In the genomic region with DNA sequence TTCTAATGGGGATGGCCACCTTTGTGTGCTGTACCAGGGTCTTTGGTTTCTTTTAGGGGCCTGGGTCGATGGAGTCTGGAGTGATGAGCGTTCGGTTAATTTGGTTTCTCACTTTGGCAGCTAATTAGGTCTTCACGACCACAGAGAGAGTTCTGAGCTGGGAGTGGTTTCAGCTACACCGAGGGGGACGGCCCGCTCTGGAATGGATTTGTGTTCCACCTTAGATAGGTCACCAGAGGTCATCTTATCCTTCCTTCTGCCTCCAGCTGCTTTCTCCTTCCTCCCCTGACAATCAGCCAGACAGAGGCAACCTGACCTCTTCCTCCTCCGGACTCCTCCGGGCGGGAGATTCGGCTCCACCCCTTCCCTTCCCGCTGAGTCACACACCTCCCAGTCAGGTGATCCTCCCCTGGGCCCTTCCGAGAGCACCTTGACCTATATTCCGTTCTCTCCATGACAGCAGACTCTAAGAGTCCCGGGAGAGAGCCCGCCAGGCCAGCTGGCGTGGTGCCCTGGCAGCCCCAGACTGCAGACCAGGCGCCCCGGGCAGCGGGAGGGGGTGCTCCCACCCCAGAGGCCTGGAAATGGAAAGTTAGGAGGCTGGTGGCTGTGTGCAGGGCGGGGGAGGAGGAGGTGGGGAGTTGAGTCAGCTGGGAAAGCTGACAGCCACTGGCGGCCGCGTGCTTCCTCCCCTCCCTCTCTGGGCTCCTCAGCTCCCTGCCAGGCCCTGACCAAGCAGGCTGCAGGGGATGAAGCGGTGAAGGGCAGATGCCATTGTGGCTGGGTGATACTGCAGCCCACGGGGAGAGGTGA, we compare ENCODE assay signal across 8 cellular contexts. TPM values are rescaled to one million over a fixed set of nuclear protein-coding genes. Genes with fewer than 3 reads are reported as not detected.
DNase-seq lines count a peak whose midpoint lies in the region; ATAC-seq and TF ChIP-seq lines count a peak whose summit lies in the region.

No MANE protein-coding gene starts in this region.

- H3K4me2 ChIP-seq in KMS-11 = peak overlapping the region; percentile 98
- H3K4me2 ChIP-seq in neural cell (ENCODE audit: low read length) = no peak overlapping the region

- H3K79me2 ChIP-seq in KMS-11 (ENCODE audit: insufficient read depth, low read depth) = peaks cover 12% of the 10 kb centered on the region; the same call in 1 of the 2 replicates
- H3K79me2 ChIP-seq in neural cell (replicated peaks; ENCODE audit: insufficient read depth, low read length) = no peaks in the 10 kb centered on the region

- H4K20me1 ChIP-seq in KMS-11 (ENCODE audit: insufficient read depth) = no peaks in the 10 kb centered on the region
- no peaks in the 10 kb centered on the region for H4K20me1 ChIP-seq in neural cell (ENCODE audit: insufficient read depth)

- no peaks in the 10 kb centered on the region for H3K9me3 ChIP-seq in neural cell (ENCODE audit: low read length)

- ATAC-seq in GM21786 (IDR thresholded peaks at IDR 0.05; ENCODE audit: unreplicated experiment) (peak; percentile 52), foreskin keratinocyte (peak; percentile 90)

- H3K9me2 ChIP-seq in neural cell (ENCODE audit: insufficient read depth, low read length) = no peaks in the 10 kb centered on the region

- H2AFZ ChIP-seq in KMS-11 (ENCODE audit: low read depth) (peak overlapping the region; percentile 16; the same call in 1 of the 2 replicates), neural cell (ENCODE audit: low read depth, low read length) (peak overlapping the region; percentile 31)

- H3K27me3 ChIP-seq in KMS-11 (ENCODE audit: insufficient read depth, low read depth) (no peaks in the 10 kb centered on the region), foreskin keratinocyte (no peaks in the 10 kb centered on the region), neural cell (ENCODE audit: insufficient read depth, low read depth, low read length) (no peaks in the 10 kb centered on the region)

- H3F3A ChIP-seq in neural cell (ENCODE audit: insufficient read depth, low read length, poor library complexity, severe bottlenecking) = no peaks in the 10 kb centered on the region

- H3K36me3 ChIP-seq in KMS-11 (ENCODE audit: insufficient read depth) (no peaks in the 10 kb centered on the region), neural cell (ENCODE audit: insufficient read depth, low read length) (no peaks in the 10 kb centered on the region)

- no peak for TF ChIP-seq EP300 in neural cell (conservative IDR thresholded peaks at IDR 0.05; ENCODE audit: poor library complexity, severe bottlenecking)

- H3K9ac ChIP-seq in KMS-11 (peak overlapping the region; percentile 52), neural cell (ENCODE audit: low read length) (peak overlapping the region; percentile 10)

- TF ChIP-seq CTCF in KMS-11 (conservative IDR thresholded peaks at IDR 0.05; ENCODE audit: low read depth, low read length) = no peak
- no peak for TF ChIP-seq CTCF in foreskin keratinocyte (conservative IDR thresholded peaks at IDR 0.05)
- TF ChIP-seq CTCF in neural cell (IDR thresholded peaks at IDR 0.05; ENCODE audit: poor library complexity, severe bottlenecking) = no peak

- TF ChIP-seq RAD21 in neural cell (conservative IDR thresholded peaks at IDR 0.05) = no peak

- H3K4me3 ChIP-seq in KMS-11 (IDR thresholded peaks at IDR 0.05; ENCODE audit: insufficient read depth, low read depth, low read length) (no peak overlapping the region), neural cell (ENCODE audit: low read length) (peak overlapping the region; percentile 43)

- H3K27ac ChIP-seq in KMS-11 (peak overlapping the region; percentile 95), foreskin keratinocyte (peak overlapping the region; percentile 93), neural cell (ENCODE audit: low read length) (no peak overlapping the region), substantia nigra (ENCODE audit: low read depth, low read length, poor library complexity, severe bottlenecking) (peak overlapping the region; percentile 96)

- DNase-seq in DMS79 (lab: John Stamatoyannopoulos, UW) (peak; percentile 94), RPMI7951 (ENCODE audit: low read depth) (peak; percentile 98), activated gamma-delta T cell treated with Interleukin-2 at 50 U/mL for 16 hours (peak; percentile 52), foreskin keratinocyte (peak; percentile 95 to 98), substantia nigra (lab: John Stamatoyannopoulos, UW) (peak; percentile 56 to 93 (median 86))

- H3K4me1 ChIP-seq in KMS-11 (ENCODE audit: low read depth, poor library complexity, severe bottlenecking) = peaks cover 51% of the 10 kb centered on the region
- peaks cover 21% of the 10 kb centered on the region for H3K4me1 ChIP-seq in foreskin keratinocyte

TF ChIP-seq in neural cell, 6 proteins besides CTCF, POLR2A, EP300 and RAD21:
- TF ChIP-seq SMC3 (conservative IDR thresholded peaks at IDR 0.05; ENCODE audit: poor library complexity) (no peak), POLR2AphosphoS5 (IDR thresholded peaks at IDR 0.05) (no peak), MXI1 (conservative IDR thresholded peaks at IDR 0.05; ENCODE audit: poor library complexity, severe bottlenecking) (no peak), REST (IDR thresholded peaks at IDR 0.05; ENCODE audit: borderline replicate concordance) (peak; percentile 8), EZH2 (IDR thresholded peaks at IDR 0.05; ENCODE audit: borderline replicate concordance, insufficient read depth, low read length, poor library complexity, severe bottlenecking) (no peak), TAF1 (IDR thresholded peaks at IDR 0.05; ENCODE audit: low read depth) (no peak)

RNA-seq across cellular contexts. Expression of gene CHD9, which starts 44.7 kb away (rescaled TPM):
- total RNA-seq in RPMI7951 (2014; rRNA removed; shearing (Covaris generic)) = 24.6 and 28.8 TPM in 2 replicates
- 26.2 and 28.5 TPM in 2 replicates for total RNA-seq in foreskin keratinocyte
- polyA plus RNA-seq in foreskin keratinocyte (3.7 and 4.1 TPM in 2 replicates), neural cell (56.1 and 69.3 TPM in 2 replicates)
- polyA minus RNA-seq in neural cell = 293 and 355 TPM in 2 replicates

RNA-seq across cellular contexts. Expression of gene CHD9NB, which starts 46.8 kb away (rescaled TPM):
- total RNA-seq in RPMI7951 (2014; rRNA removed; shearing (Covaris generic)) = not detected in 2 replicates
- total RNA-seq in foreskin keratinocyte = 0.67 and 0.88 TPM in 2 replicates
- polyA plus RNA-seq in foreskin keratinocyte (0.48 and 0.50 TPM in 2 replicates), neural cell (0.16 and 0.17 TPM in 2 replicates)
- 0.46 and 0.97 TPM in 2 replicates for polyA minus RNA-seq in neural cell
